ENCODE assay signal across 8 cellular contexts in genomic region chr11:6603287-6604080, GRCh38. TPM values are rescaled to one million over a fixed set of nuclear protein-coding genes. Genes with fewer than 3 reads are reported as not detected.
A peak's percentile ranks its signal among the peaks of the same experiment; 100 is the strongest.
DNase-seq lines count a peak whose midpoint lies in the region; ATAC-seq and TF ChIP-seq lines count a peak whose summit lies in the region.

Gene ILK, plus strand, starts transcription at chr11:6603774. Its CDS starts 498 bp downstream, at chr11:6604272.
Gene RRP8, minus strand, starts transcription at chr11:6603616. Its CDS starts 114 bp downstream, at chr11:6603502.

- peaks cover 8 to 42% (median 16%) of the 10 kb centered on the region in 4 donors for H3K4me1 Mint-ChIP-seq in CD4-positive, CD25-positive, alpha-beta regulatory T cell
- H3K4me1 Mint-ChIP-seq in activated CD4-positive, alpha-beta memory T cell treated with anti-CD3 and anti-CD28 coated beads, Interleukin-2, amount 10 ng/mL, durations not matched to agents 7 days and 5 days: peaks cover 13% of the 10 kb centered on the region

- POLR2A ChIA-PET in activated CD4-positive, alpha-beta memory T cell treated with anti-CD3 and anti-CD28 coated beads, Interleukin-2, amount 10 ng/mL, durations not matched to agents 7 days and 5 days (lab: Charles Lee): interaction anchor here (0.5 to 8.4 kb wide), 17 partner anchors 9 to 213 kb away, joined by 3 to 108 read pairs (median 4); partner anchors contain the start of genes ARFIP2, MRPL17, SMPD1 and TAF10

- H3K9me3 ChIP-seq in CD4-positive, CD25-positive, alpha-beta regulatory T cell (ENCODE audit: control insufficient read depth in 2 of 2, low read length in 2 of 2): no peaks in the 10 kb centered on the region
- no peaks in the 10 kb centered on the region for H3K9me3 ChIP-seq in lower lobe of right lung

- no peak within 1 kb of the TSS for H3K4me3 Mint-ChIP-seq in CD4-positive, CD25-positive, alpha-beta regulatory T cell
- H3K4me3 Mint-ChIP-seq in activated CD4-positive, alpha-beta memory T cell treated with anti-CD3 and anti-CD28 coated beads, Interleukin-2, amount 10 ng/mL, durations not matched to agents 7 days and 5 days: no peak within 1 kb of the TSS

- H3K27me3 ChIP-seq in CD4-positive, CD25-positive, alpha-beta regulatory T cell (ENCODE audit: control insufficient read depth, insufficient read depth, low read length): no peaks in the 10 kb centered on the region
- no peaks in the 10 kb centered on the region for H3K27me3 ChIP-seq in lower lobe of right lung (ENCODE audit: low read depth)

- peaks cover 16% of the 10 kb centered on the region for H3K36me3 Mint-ChIP-seq in CD4-positive, CD25-positive, alpha-beta regulatory T cell
- H3K36me3 Mint-ChIP-seq in activated CD4-positive, alpha-beta memory T cell treated with anti-CD3 and anti-CD28 coated beads, Interleukin-2, amount 10 ng/mL, durations not matched to agents 7 days and 5 days (ENCODE audit: low read depth): peaks cover 41% of the 10 kb centered on the region

- peak; percentile 27 for TF ChIP-seq CTCF in lower lobe of right lung (IDR thresholded peaks at IDR 0.05)

- H3K27me3 Mint-ChIP-seq in CD4-positive, CD25-positive, alpha-beta regulatory T cell: no peaks in the 10 kb centered on the region
- H3K27me3 Mint-ChIP-seq in activated CD4-positive, alpha-beta memory T cell treated with anti-CD3 and anti-CD28 coated beads, Interleukin-2, amount 10 ng/mL, durations not matched to agents 7 days and 5 days: no peaks in the 10 kb centered on the region

- peaks cover 65% of the 10 kb centered on the region for H3K4me1 ChIP-seq in CD4-positive, CD25-positive, alpha-beta regulatory T cell (ENCODE audit: control insufficient read depth, insufficient read depth, low read length, poor library complexity, severe bottlenecking)
- peaks cover 60% of the 10 kb centered on the region for H3K4me1 ChIP-seq in lower lobe of right lung

- peak; percentile 79 to 92 (median 83) for DNase-seq in CD4-positive, CD25-positive, alpha-beta regulatory T cell
- DNase-seq in NCI-H82 (lab: John Stamatoyannopoulos, UW): peak; percentile 88
- DNase-seq in activated CD4-positive, alpha-beta memory T cell treated with anti-CD3 and anti-CD28 coated beads, Interleukin-2, amount 10 ng/mL, durations not matched to agents 7 days and 5 days: peak; percentile 91
- peak; percentile 95 for DNase-seq in ecto neural progenitor cell (ENCODE audit: low spot score)
- DNase-seq in lower lobe of right lung: peak; percentile 95
- DNase-seq in stimulated activated CD4-positive, alpha-beta T cell treated with anti-CD3 and anti-CD28 coated beads, TNF-alpha, amount 100 ng/mL, for 1 hour (ENCODE audit: low read depth in 3 of 3, low spot score in 1 of 3): peak; percentile 63 to 71 (median 71)

- no peaks in the 10 kb centered on the region for H3K9me3 Mint-ChIP-seq in CD4-positive, CD25-positive, alpha-beta regulatory T cell
- H3K9me3 Mint-ChIP-seq in activated CD4-positive, alpha-beta memory T cell treated with anti-CD3 and anti-CD28 coated beads, Interleukin-2, amount 10 ng/mL, durations not matched to agents 7 days and 5 days: no peaks in the 10 kb centered on the region

- intact Hi-C loops in lower lobe of right lung (cut with DNase I): no loop called here

- ATAC-seq in CD4-positive, CD25-positive, alpha-beta regulatory T cell (ENCODE audit: low read depth in 2 of 2): peak; percentile 87 to 89
- ATAC-seq in GM19397 (IDR thresholded peaks at IDR 0.05; ENCODE audit: unreplicated experiment): peak; percentile 84
- peak; percentile 49 for ATAC-seq in HG03558 (IDR thresholded peaks at IDR 0.05; ENCODE audit: extremely low read depth, unreplicated experiment)
- peak; percentile 96 to 97 for ATAC-seq in lower lobe of right lung

- CTCF ChIA-PET in activated CD4-positive, alpha-beta memory T cell treated with anti-CD3 and anti-CD28 coated beads, Interleukin-2, amount 10 ng/mL, durations not matched to agents 7 days and 5 days (lab: Charles Lee): interaction anchor here (0.7 to 4.0 kb wide), 13 partner anchors 9 to 224 kb away, joined by 3 to 64 read pairs (median 6); partner anchors contain the start of genes ARFIP2, MRPL17, TAF10 and TIMM10B

- peaks cover 43% of the 10 kb centered on the region for H3K36me3 ChIP-seq in CD4-positive, CD25-positive, alpha-beta regulatory T cell (ENCODE audit: control insufficient read depth, insufficient read depth, low read length)
- H3K36me3 ChIP-seq in lower lobe of right lung: peaks cover 48% of the 10 kb centered on the region

- H3K27ac Mint-ChIP-seq in CD4-positive, CD25-positive, alpha-beta regulatory T cell: peak within 1 kb of the TSS in 1 of 3 donors; percentile 82
- H3K27ac Mint-ChIP-seq in activated CD4-positive, alpha-beta memory T cell treated with anti-CD3 and anti-CD28 coated beads, Interleukin-2, amount 10 ng/mL, durations not matched to agents 7 days and 5 days: no peak within 1 kb of the TSS

- peak within 1 kb of the TSS; percentile 91 for H3K4me3 ChIP-seq in CD4-positive, CD25-positive, alpha-beta regulatory T cell (ENCODE audit: low read depth, low read length)
- peak within 1 kb of the TSS; percentile 86 for H3K4me3 ChIP-seq in lower lobe of right lung

- H3K27ac ChIP-seq in CD4-positive, CD25-positive, alpha-beta regulatory T cell (ENCODE audit: insufficient read depth, low read length, poor library complexity, severe bottlenecking): peak within 1 kb of the TSS; percentile 73
- H3K27ac ChIP-seq in lower lobe of right lung: peak within 1 kb of the TSS; percentile 93

RNA-seq across cellular contexts. Expression of gene ILK, which starts in this region (rescaled TPM):
- 62.9 TPM for total RNA-seq in CD4-positive, CD25-positive, alpha-beta regulatory T cell
- 100 to 1,000 TPM in 2 of 4 donors, 10 to 100 TPM in 2; 92.8 to 141 (median 115) TPM for polyA plus RNA-seq in CD4-positive, CD25-positive, alpha-beta regulatory T cell
- 100 to 1,000 TPM; 135 to 138 TPM for total RNA-seq in activated CD4-positive, alpha-beta memory T cell treated with anti-CD3 and anti-CD28 coated beads, Interleukin-2, amount 10 ng/mL, durations not matched to agents 7 days and 5 days
- total RNA-seq in lower lobe of right lung: 135 TPM

RNA-seq across cellular contexts. Expression of gene RRP8, which starts in this region (rescaled TPM):
- 21.0 TPM for total RNA-seq in CD4-positive, CD25-positive, alpha-beta regulatory T cell
- 10 to 100 TPM; 22.5 to 30.9 (median 25.7) TPM for polyA plus RNA-seq in CD4-positive, CD25-positive, alpha-beta regulatory T cell
- 10 to 100 TPM; 21.8 to 24.4 TPM for total RNA-seq in activated CD4-positive, alpha-beta memory T cell treated with anti-CD3 and anti-CD28 coated beads, Interleukin-2, amount 10 ng/mL, durations not matched to agents 7 days and 5 days
- 16.5 TPM for total RNA-seq in lower lobe of right lung

Comparison
In these comparisons a context has a peak if more than half of its experiments do, and no peak if none do; other contexts are left out.
1. Peak in every context shown above with its lines: DNase-seq, ATAC-seq, H3K4me3 ChIP-seq and H3K27ac ChIP-seq.